In genomic region chr2:201320701-201321100, GRCh38 we compare ENCODE assay signal across 17 cellular contexts. TPM values are rescaled to one million over a fixed set of nuclear protein-coding genes. Genes with fewer than 3 reads are reported as not detected.
DNase-seq lines count a peak whose midpoint lies in the region; TF ChIP-seq lines count a peak whose summit lies in the region.
"Had no signal": no experiment of that assay in that cellular context is flagged by ENCODE, and none has a peak within 500 bp of the region (broad histone marks: within the 10 kb centered on the region; RNA-seq: fewer than 3 reads in every experiment).

No MANE protein-coding gene starts in this region.

- no peak overlapping the region for H3K9ac ChIP-seq in mammary epithelial cell (ENCODE audit: insufficient read depth, low read length)

- no peaks in the 10 kb centered on the region for H3K79me2 ChIP-seq in mammary epithelial cell (ENCODE audit: insufficient read depth, low read length)

- no peaks in the 10 kb centered on the region for H3K4me1 Mint-ChIP-seq in MCF 10A (ENCODE audit: insufficient read depth, unreplicated experiment)
- H3K4me1 Mint-ChIP-seq in HFFc6 (ENCODE audit: low read depth): peaks cover 23% of the 10 kb centered on the region
- H3K4me1 Mint-ChIP-seq: CD14-positive monocyte had no signal

- H3K9me3 ChIP-seq in mammary epithelial cell (replicated peaks; ENCODE audit: insufficient read depth, low read length): no peaks in the 10 kb centered on the region

- H3K27me3 Mint-ChIP-seq in MCF 10A (ENCODE audit: insufficient read depth, unreplicated experiment): no peaks in the 10 kb centered on the region
- peaks cover 1% of the 10 kb centered on the region; the same call in 1 of the 2 replicates for H3K27me3 Mint-ChIP-seq in HFFc6 (ENCODE audit: insufficient read depth)

- H3K36me3 Mint-ChIP-seq in MCF 10A (ENCODE audit: insufficient read depth, unreplicated experiment) (peaks cover 7% of the 10 kb centered on the region), HFFc6 (ENCODE audit: low read depth) (peaks cover 46% of the 10 kb centered on the region)

- WGBS in mammary epithelial cell (ENCODE audit: low coverage, missing lambda C conversion rate): 83% methylated on average over 3 of the region's 4 CpGs

- dilution Hi-C loops in mammary epithelial cell (cut with HindIII; ENCODE audit: low sequenced_read_pairs): loop anchor here (5.0 kb wide), 1 partner anchor 68 kb away; no protein-coding TSS in a partner anchor

- peak; percentile 11 for DNase-seq in DMS 273 (lab: John Stamatoyannopoulos, UW; ENCODE audit: unreplicated experiment)
- DNase-seq in DMS 273 treated with DMSO at 0.1 percent for 48 hours (lab: John Stamatoyannopoulos, UW): no peak
- DNase-seq in MCF 10A (ENCODE audit: unreplicated experiment): peak; percentile 49
- no peak for DNase-seq in mammary epithelial cell
- peak; percentile 61 to 74 for DNase-seq in SHP77 (lab: John Stamatoyannopoulos, UW)
- no peak for DNase-seq in NCI-H510A (lab: John Stamatoyannopoulos, UW)
- DNase-seq in HFFc6: no peak
- no peak for DNase-seq in caudate nucleus (lab: John Stamatoyannopoulos, UW)
- DNase-seq: AML-193, KG1, NCI-H1436 treated with DMSO at 0.1 percent for 48 hours, NCI-H2029 treated with DMSO at 0.1 percent for 48 hours, SW 1271, T-helper 2 cell had no signal

- no peaks in the 10 kb centered on the region for H3K27me3 ChIP-seq in mammary epithelial cell (ENCODE audit: insufficient read depth, low read length)

- POLR2A ChIA-PET in MCF 10A (lab: Yijun Ruan, JAX): no interaction called here

- TF ChIP-seq CTCF in MCF 10A (IDR thresholded peaks at IDR 0.05; ENCODE audit: unreplicated experiment): no peak
- no peak for TF ChIP-seq CTCF in mammary epithelial cell (conservative IDR thresholded peaks at IDR 0.05 in 1 of 2, IDR thresholded peaks at IDR 0.05 in 1 of 2; ENCODE audit: extremely low read depth in 1 of 2, insufficient read depth in 1 of 2, low read depth in 1 of 2, low read length in 2 of 2)
- TF ChIP-seq CTCF in HFFc6 (IDR thresholded peaks at IDR 0.05): no peak

- H3K4me2 ChIP-seq in mammary epithelial cell (ENCODE audit: insufficient read depth, low read depth, low read length): no peak overlapping the region

- no peak overlapping the region for H2AFZ ChIP-seq in mammary epithelial cell (ENCODE audit: low read depth, low read length)

- no TSS peak for BruUV-seq in MCF 10A (replicated peaks; lab: Mats Ljungman, UMichigan)
- BruUV-seq in mammary epithelial cell (replicated peaks; lab: Mats Ljungman, UMichigan): no TSS peak

- H3K27ac Mint-ChIP-seq in MCF 10A (ENCODE audit: low read depth, unreplicated experiment): no peak overlapping the region
- H3K27ac Mint-ChIP-seq in HFFc6: no peak overlapping the region
- H3K27ac Mint-ChIP-seq: CD14-positive monocyte had no signal

- intact Hi-C loops in MCF 10A (cut with micrococcal nuclease) (no loop called here), mammary epithelial cell (cut with micrococcal nuclease) (no loop called here)

- CTCF ChIA-PET in MCF 10A (lab: Yijun Ruan, JAX): interaction anchor here (0.8 kb wide), 1 partner anchor 84 kb away, joined by 3 read pairs; no protein-coding TSS in a partner anchor
- CTCF ChIA-PET in mammary epithelial cell (lab: Charles Lee; ENCODE audit: low non-redundant PET): no interaction called here

- H3K4me3 Mint-ChIP-seq in MCF 10A (ENCODE audit: unreplicated experiment) (no peak overlapping the region), HFFc6 (no peak overlapping the region)
- H3K4me3 Mint-ChIP-seq: CD14-positive monocyte had no signal

- H3K27ac ChIP-seq in mammary epithelial cell (ENCODE audit: insufficient read depth, low read depth, low read length) (no peak overlapping the region), caudate nucleus (ENCODE audit: low read depth, low read length) (no peak overlapping the region)
- H3K27ac ChIP-seq: 22Rv1 had no signal

- no peak overlapping the region for H3K4me3 ChIP-seq in mammary epithelial cell (replicated peaks in 1 of 3; ENCODE audit: insufficient read depth in 1 of 3, low read depth in 2 of 3, low read length in 3 of 3)

- in situ Hi-C loops in mammary epithelial cell (cut with MboI; ENCODE audit: low sequenced_read_pairs in 2 of 2): no loop called here

- H3K4me1 ChIP-seq in mammary epithelial cell (ENCODE audit: insufficient read depth, low read length): no peaks in the 10 kb centered on the region

- H3K9me3 Mint-ChIP-seq in MCF 10A (ENCODE audit: unreplicated experiment) (peaks cover 13% of the 10 kb centered on the region), HFFc6 (peaks cover 17% of the 10 kb centered on the region)

- no peaks in the 10 kb centered on the region for H3K36me3 ChIP-seq in mammary epithelial cell (ENCODE audit: insufficient read depth, low read length)

- H4K20me1 ChIP-seq in mammary epithelial cell (ENCODE audit: insufficient read depth, low read length): no peaks in the 10 kb centered on the region

RNA-seq across cellular contexts. Expression of gene FLACC1, which starts 36.4 kb away (rescaled TPM):
- total RNA-seq in MCF 10A (2022): 0.74 and 1.1 TPM in 2 replicates
- under 1 TPM; 0.33 to 0.75 TPM for total RNA-seq in mammary epithelial cell
- 0.12 TPM for polyA plus RNA-seq in mammary epithelial cell
- polyA minus RNA-seq in mammary epithelial cell: not detected
- total RNA-seq in HFFc6 (2021; fragmentation: NEBNext Ultra II Directional; extraction: Animal tissue kit (Norgen Biotek cat#: 25700)): 1 to 10 TPM in 3 of 6 experiments, under 1 TPM in 3; 0.51 to 1.6 (median 0.87) TPM
- polyA plus RNA-seq: H1 had no signal

Comparison
In these comparisons a context has a peak if more than half of its experiments do, and no peak if none do; other contexts are left out.
1. DNase-seq: peak in DMS 273 (single experiment), MCF 10A (single experiment) and SHP77 (2 of 2); none in DMS 273 treated with DMSO at 0.1 percent for 48 hours (single experiment), mammary epithelial cell (single experiment), NCI-H510A (single experiment), HFFc6 (single experiment) and caudate nucleus (0 of 61).